Comparison of ENCODE assay signal across 2 cellular contexts in the genomic region with DNA sequence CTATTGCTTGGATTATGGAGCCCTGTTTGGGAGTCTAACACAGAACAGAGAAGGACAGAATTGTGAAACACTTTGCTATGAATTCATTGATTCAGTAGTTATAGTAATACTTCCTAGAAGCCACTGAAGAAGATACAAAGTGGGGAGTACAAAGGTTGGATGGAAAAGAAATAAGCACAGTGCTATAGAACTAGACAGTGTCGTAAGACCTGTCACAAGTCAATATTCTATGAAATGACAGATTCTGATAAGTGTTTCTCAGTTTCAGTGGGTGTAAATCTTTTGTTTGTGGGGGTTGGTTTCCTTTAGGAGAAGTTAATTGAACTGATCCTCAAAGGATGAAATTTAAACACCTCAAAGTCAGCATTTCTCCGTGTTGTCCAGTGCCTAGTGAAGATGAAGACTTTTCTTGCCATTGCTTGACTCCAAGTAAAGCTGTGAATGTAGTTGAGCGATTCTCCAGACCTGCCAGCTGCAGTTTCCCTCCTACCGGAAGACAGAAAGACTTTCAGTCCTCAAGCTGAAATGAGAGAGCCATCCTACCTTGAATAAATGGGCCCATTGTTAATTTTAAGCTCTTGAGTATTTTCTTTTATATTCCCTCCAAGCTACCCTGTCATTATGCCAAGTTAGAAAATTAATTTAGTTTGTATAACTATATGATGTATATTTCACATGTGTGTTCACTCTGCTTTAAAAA.
A peak's percentile ranks its signal among the peaks of the same experiment; 100 is the strongest.
TF ChIP-seq lines count a peak whose summit lies in the region.

No MANE protein-coding gene starts in this region.

TF ChIP-seq in K562, 482 proteins besides CTCF, POLR2A, EP300 and RAD21 (continued from another document):
- TF ChIP-seq ZBTB11 (CRISPR knock-in tag; IDR thresholded peaks at IDR 0.05) (no peak), CEBPB (tag; IDR thresholded peaks at IDR 0.05) (peak; percentile 65), MAZ (CRISPR knock-in tag; conservative IDR thresholded peaks at IDR 0.05 in 1 of 2, IDR thresholded peaks at IDR 0.05 in 1 of 2) (no peak), ETS2 (tag; IDR thresholded peaks at IDR 0.05; ENCODE audit: borderline replicate concordance, poor library complexity, severe bottlenecking) (no peak), ETV1 (tag; conservative IDR thresholded peaks at IDR 0.05; ENCODE audit: low read depth) (0 out of 2 replicates have a peak, but pooled peaks have one; percentile 7), PBX2 (CRISPR knock-in tag; IDR thresholded peaks at IDR 0.05; ENCODE audit: low read depth) (no peak), PBX2 (tag; conservative IDR thresholded peaks at IDR 0.05; ENCODE audit: low read depth) (peak; percentile 58)

TF ChIP-seq in HepG2, 621 proteins besides CTCF, POLR2A, EP300 and RAD21 (continued from another document):
- peak; percentile 39; the same call in 1 of the 2 replicates for TF ChIP-seq POLR2AphosphoS2 (IDR thresholded peaks at IDR 0.05; ENCODE audit: low read depth, low read length)
- TF ChIP-seq XRCC5 (optimal IDR thresholded peaks at IDR 0.05; ENCODE audit: low read length): no peak
- TF ChIP-seq ZNF44 (CRISPR knock-in tag; IDR thresholded peaks at IDR 0.05): no peak
- no peak for TF ChIP-seq ZNF180 (CRISPR knock-in tag; IDR thresholded peaks at IDR 0.05; ENCODE audit: borderline replicate concordance, low read depth)
TF ChIP-seq in HepG2: peak in this region for 17.
